In genomic region chr21:36291509-36291908, GRCh38 we compare ENCODE assay signal across 26 cellular contexts.
"Had no signal": no experiment of that assay in that cellular context is flagged by ENCODE, and none has a peak within 500 bp of the region (broad histone marks: within the 10 kb centered on the region; RNA-seq: fewer than 3 reads in every experiment).

No MANE protein-coding gene starts in this region.

- H3K9me3 Mint-ChIP-seq: memory B cell; stimulated activated effector memory CD8-positive, alpha-beta T cell treated with anti-CD3 and anti-CD28 coated beads, Interleukin-12 subunit alpha, Interleukin-12 subunit beta, amount 100 ng/mL, for 72 hours; type B pancreatic cell had no signal

- DNase-seq: dermis blood vessel endothelial cell; effector memory CD4-positive, alpha-beta T cell; foreskin keratinocyte; heart left ventricle; kidney; stimulated activated CD4-positive, alpha-beta T cell treated with anti-CD3 and anti-CD28 coated beads, Interleukin-12 subunit alpha, Interleukin-12 subunit beta, amount 100 ng/mL, for 4 hours; stimulated activated CD4-positive, alpha-beta T cell treated with anti-CD3 and anti-CD28 coated beads, Interleukin-1b, Interleukin-23, amount 100 ng/mL, for 48 hours; stimulated activated CD4-positive, alpha-beta T cell treated with anti-CD3 and anti-CD28 coated beads, Interleukin-4, amount 100 ng/mL, for 1 hour; stimulated activated naive CD4-positive, alpha-beta T cell treated with Interleukin-2 at 50 U/mL for 16 hours; stomach; thyroid gland had no signal

- H3K27ac ChIP-seq: coronary artery, esophagus muscularis mucosa, foreskin keratinocyte, gastroesophageal sphincter, heart left ventricle, hepatocyte, neural progenitor cell, parathyroid adenoma, stomach, thyroid gland had no signal

- H3K4me3 Mint-ChIP-seq: memory B cell; nephron; neural progenitor cell; stimulated activated effector memory CD8-positive, alpha-beta T cell treated with anti-CD3 and anti-CD28 coated beads, Interleukin-12 subunit alpha, Interleukin-12 subunit beta, amount 100 ng/mL, for 72 hours; type B pancreatic cell had no signal

- ATAC-seq: foreskin keratinocyte; gastroesophageal sphincter; heart left ventricle; left lobe of liver; sciatic nerve; stimulated activated effector memory CD8-positive, alpha-beta T cell treated with anti-CD3 and anti-CD28 coated beads, Interleukin-12 subunit alpha, Interleukin-12 subunit beta, amount 100 ng/mL, for 72 hours had no signal

- H3K27me3 Mint-ChIP-seq: memory B cell, progenitor cell of endocrine pancreas, type B pancreatic cell had no signal

- H3K27me3 ChIP-seq: esophagus muscularis mucosa, foreskin keratinocyte, gastroesophageal sphincter, heart left ventricle, hepatocyte, neural progenitor cell, stomach, thyroid gland had no signal

- H3K4me3 ChIP-seq: coronary artery, esophagus muscularis mucosa, gastroesophageal sphincter, heart left ventricle, hepatocyte, lung, neural progenitor cell, smooth muscle cell, stomach, thyroid gland had no signal

- H3K27ac Mint-ChIP-seq: memory B cell; nephron; neural progenitor cell; progenitor cell of endocrine pancreas; stimulated activated effector memory CD8-positive, alpha-beta T cell treated with anti-CD3 and anti-CD28 coated beads, Interleukin-12 subunit alpha, Interleukin-12 subunit beta, amount 100 ng/mL, for 72 hours; type B pancreatic cell had no signal

- H3K9me3 ChIP-seq: esophagus muscularis mucosa, gastroesophageal sphincter, heart left ventricle, stomach, thyroid gland had no signal
